ENCODE assay signal across 1 cellular context in the genomic region with DNA sequence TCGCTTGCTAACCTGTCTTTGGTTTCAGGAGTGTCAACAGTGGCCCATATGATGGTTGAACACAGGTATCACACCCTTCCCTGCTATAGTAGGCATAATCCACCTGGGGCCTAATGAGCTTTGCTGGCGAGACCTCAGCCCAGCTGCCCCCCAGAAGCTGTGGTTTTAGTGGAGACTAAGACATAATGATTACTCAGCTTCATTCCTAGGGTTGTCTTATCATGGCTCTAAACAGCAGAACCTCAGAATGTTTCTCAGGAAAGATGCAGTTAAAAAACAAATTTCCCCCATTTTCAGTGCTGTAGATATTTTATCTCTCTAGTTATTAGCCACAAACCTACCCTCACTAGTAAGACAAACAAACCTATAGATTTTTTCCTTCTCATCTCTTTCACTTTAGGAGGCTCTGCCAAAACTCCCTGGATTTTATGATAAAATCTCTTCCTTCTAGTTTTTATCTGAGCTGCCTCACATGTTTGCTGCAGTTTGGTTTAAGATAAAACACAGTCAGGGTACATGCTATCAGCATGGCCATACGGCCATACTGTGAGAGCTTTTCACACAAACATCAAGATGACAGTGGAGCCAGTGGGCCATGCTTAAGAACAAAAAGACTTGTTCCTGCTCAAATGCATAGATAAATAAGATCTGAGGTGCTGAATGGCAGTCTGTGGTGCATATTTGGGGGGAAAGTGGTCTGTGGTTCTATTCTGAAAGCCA.
TF ChIP-seq lines count a peak whose summit lies in the region.

No MANE protein-coding gene starts in this region.

TF ChIP-seq in K562, 482 proteins besides CTCF, POLR2A, EP300 and RAD21 (continued from another document and continues in another):
- TF ChIP-seq ZNF583 (CRISPR knock-in tag; IDR thresholded peaks at IDR 0.05) (no peak), FOXA3 (CRISPR knock-in tag; conservative IDR thresholded peaks at IDR 0.05 in 1 of 2, IDR thresholded peaks at IDR 0.05 in 1 of 2) (peak in 1 of 2 experiments; percentile 42; a peak in 1 of 4 replicates), ZNF644 (tag; IDR thresholded peaks at IDR 0.05; ENCODE audit: low read depth) (peak; percentile 89), DIDO1 (tag; IDR thresholded peaks at IDR 0.05; ENCODE audit: low read depth) (no peak), SMARCC2 (IDR thresholded peaks at IDR 0.05; ENCODE audit: low read depth) (peak; percentile 93), STAT5A (IDR thresholded peaks at IDR 0.05; ENCODE audit: borderline replicate concordance, low read length) (peak; percentile 87), ZNF3 (CRISPR knock-in tag; IDR thresholded peaks at IDR 0.05) (no peak), MITF (IDR thresholded peaks at IDR 0.05) (peak; percentile 16; the same call in 1 of the 2 replicates), ZNF785 (CRISPR knock-in tag; IDR thresholded peaks at IDR 0.05) (no peak), CCNT2 (IDR thresholded peaks at IDR 0.05; ENCODE audit: borderline replicate concordance, extremely low read depth, insufficient read length, low read depth, low read length) (peak; percentile 68), ELF4 (CRISPR knock-in tag; IDR thresholded peaks at IDR 0.05) (0 out of 2 replicates have a peak, but pooled peaks have one; percentile 69), TBL1XR1 (IDR thresholded peaks at IDR 0.05; ENCODE audit: low read length in 2 of 2) (peak in 1 of 2 experiments; percentile 72; a peak in 1 of 4 replicates), SMARCE1 (IDR thresholded peaks at IDR 0.05) (peak; percentile 95), CBFA2T2 (conservative IDR thresholded peaks at IDR 0.05) (peak; percentile 88), MEIS2 (IDR thresholded peaks at IDR 0.05; ENCODE audit: partially characterized antibody) (peak; percentile 51), PHB2 (IDR thresholded peaks at IDR 0.05; ENCODE audit: low read depth) (peak; percentile 68), KDM1A (IDR thresholded peaks at IDR 0.05) (peak; percentile 79 to 86), XRCC4 (IDR thresholded peaks at IDR 0.05; ENCODE audit: extremely low read depth, insufficient read depth, insufficient read length) (no peak), SMARCA4 (IDR thresholded peaks at IDR 0.05) (peak; percentile 97), ZNF197 (CRISPR knock-in tag; IDR thresholded peaks at IDR 0.05; ENCODE audit: low read depth) (peak; percentile 55; the same call in 1 of the 2 replicates), TCF3 (CRISPR knock-in tag; IDR thresholded peaks at IDR 0.05) (peak; percentile 57), SOX6 (IDR thresholded peaks at IDR 0.05) (peak; percentile 90), GATAD2A (IDR thresholded peaks at IDR 0.05) (no peak), ZNF609 (CRISPR knock-in tag; IDR thresholded peaks at IDR 0.05; ENCODE audit: borderline replicate concordance) (no peak), MTA3 (IDR thresholded peaks at IDR 0.05; ENCODE audit: borderline replicate concordance) (peak; percentile 46; the same call in 1 of the 2 replicates), BCL6 (CRISPR knock-in tag; IDR thresholded peaks at IDR 0.05) (no peak), XRCC5 (IDR thresholded peaks at IDR 0.05; ENCODE audit: low read depth, low read length) (no peak), ZBTB40 (IDR thresholded peaks at IDR 0.05) (no peak), ZBTB40 (CRISPR knock-in tag; IDR thresholded peaks at IDR 0.05) (no peak), SNRNP70 (optimal IDR thresholded peaks at IDR 0.05; ENCODE audit: low read depth, low read length) (no peak), ARID1B (IDR thresholded peaks at IDR 0.05) (peak; percentile 97)
- TF ChIP-seq, protein P1, sequence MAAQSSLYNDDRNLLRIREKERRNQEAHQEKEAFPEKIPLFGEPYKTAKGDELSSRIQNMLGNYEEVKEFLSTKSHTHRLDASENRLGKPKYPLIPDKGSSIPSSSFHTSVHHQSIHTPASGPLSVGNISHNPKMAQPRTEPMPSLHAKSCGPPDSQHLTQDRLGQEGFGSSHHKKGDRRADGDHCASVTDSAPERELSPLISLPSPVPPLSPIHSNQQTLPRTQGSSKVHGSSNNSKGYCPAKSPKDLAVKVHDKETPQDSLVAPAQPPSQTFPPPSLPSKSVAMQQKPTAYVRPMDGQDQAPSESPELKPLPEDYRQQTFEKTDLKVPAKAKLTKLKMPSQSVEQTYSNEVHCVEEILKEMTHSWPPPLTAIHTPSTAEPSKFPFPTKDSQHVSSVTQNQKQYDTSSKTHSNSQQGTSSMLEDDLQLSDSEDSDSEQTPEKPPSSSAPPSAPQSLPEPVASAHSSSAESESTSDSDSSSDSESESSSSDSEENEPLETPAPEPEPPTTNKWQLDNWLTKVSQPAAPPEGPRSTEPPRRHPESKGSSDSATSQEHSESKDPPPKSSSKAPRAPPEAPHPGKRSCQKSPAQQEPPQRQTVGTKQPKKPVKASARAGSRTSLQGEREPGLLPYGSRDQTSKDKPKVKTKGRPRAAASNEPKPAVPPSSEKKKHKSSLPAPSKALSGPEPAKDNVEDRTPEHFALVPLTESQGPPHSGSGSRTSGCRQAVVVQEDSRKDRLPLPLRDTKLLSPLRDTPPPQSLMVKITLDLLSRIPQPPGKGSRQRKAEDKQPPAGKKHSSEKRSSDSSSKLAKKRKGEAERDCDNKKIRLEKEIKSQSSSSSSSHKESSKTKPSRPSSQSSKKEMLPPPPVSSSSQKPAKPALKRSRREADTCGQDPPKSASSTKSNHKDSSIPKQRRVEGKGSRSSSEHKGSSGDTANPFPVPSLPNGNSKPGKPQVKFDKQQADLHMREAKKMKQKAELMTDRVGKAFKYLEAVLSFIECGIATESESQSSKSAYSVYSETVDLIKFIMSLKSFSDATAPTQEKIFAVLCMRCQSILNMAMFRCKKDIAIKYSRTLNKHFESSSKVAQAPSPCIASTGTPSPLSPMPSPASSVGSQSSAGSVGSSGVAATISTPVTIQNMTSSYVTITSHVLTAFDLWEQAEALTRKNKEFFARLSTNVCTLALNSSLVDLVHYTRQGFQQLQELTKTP (IDR thresholded peaks at IDR 0.05; ENCODE audit: low read depth in 1 of 2, partially characterized antibody in 2 of 2) = peak in 1 of 2 experiments; percentile 31
- TF ChIP-seq, protein P2, sequence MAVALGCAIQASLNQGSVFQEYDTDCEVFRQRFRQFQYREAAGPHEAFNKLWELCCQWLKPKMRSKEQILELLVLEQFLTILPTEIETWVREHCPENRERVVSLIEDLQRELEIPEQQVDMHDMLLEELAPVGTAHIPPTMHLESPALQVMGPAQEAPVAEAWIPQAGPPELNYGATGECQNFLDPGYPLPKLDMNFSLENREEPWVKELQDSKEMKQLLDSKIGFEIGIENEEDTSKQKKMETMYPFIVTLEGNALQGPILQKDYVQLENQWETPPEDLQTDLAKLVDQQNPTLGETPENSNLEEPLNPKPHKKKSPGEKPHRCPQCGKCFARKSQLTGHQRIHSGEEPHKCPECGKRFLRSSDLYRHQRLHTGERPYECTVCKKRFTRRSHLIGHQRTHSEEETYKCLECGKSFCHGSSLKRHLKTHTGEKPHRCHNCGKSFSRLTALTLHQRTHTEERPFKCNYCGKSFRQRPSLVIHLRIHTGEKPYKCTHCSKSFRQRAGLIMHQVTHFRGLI (CRISPR knock-in tag; IDR thresholded peaks at IDR 0.05) = peak; percentile 43; the same call in 1 of the 2 replicates
- TF ChIP-seq, protein P3, sequence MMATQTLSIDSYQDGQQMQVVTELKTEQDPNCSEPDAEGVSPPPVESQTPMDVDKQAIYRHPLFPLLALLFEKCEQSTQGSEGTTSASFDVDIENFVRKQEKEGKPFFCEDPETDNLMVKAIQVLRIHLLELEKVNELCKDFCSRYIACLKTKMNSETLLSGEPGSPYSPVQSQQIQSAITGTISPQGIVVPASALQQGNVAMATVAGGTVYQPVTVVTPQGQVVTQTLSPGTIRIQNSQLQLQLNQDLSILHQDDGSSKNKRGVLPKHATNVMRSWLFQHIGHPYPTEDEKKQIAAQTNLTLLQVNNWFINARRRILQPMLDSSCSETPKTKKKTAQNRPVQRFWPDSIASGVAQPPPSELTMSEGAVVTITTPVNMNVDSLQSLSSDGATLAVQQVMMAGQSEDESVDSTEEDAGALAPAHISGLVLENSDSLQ (IDR thresholded peaks at IDR 0.05) = peak; percentile 64
